ENCODE assay signal across 9 cellular contexts in the genomic region with DNA sequence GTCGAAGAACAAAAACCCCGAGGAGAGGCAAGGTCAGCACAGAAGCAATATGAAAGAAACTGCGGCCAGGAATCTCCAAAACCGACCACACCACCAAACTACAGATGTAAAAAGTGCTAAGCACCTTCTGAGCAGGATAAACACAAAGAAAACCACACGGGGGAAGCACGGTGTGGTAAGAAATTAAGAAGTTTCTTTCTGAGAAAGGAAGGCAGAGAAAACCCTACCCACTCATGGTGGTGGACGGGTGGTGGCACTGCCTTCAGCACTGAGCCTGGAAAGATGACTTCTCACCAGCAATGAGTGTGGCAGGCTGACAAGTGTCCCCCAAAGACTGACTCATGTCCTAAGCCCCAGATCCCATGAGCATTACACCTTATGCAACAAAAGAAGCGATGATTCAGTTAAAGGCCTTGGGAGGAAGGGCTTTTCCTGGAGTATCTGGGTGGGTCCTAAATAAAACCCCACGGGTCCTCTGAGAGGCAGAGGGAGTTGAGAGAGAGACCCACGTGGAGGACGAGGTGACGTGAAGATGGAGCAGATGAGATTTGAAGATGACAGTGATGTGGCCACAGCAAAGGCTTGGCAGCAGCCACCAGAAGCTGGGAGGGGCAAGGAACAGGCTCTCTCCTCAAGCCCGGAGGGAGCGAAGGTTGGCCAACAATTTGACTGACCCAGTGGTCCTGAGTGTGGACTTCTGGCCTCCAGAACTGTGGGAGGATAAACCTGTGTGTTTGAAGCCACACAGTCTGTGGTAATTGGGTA.
DNase-seq lines count a peak whose midpoint lies in the region; ATAC-seq and TF ChIP-seq lines count a peak whose summit lies in the region.
"Had no signal": no experiment of that assay in that cellular context is flagged by ENCODE, and none has a peak within 500 bp of the region (broad histone marks: within the 10 kb centered on the region; RNA-seq: fewer than 3 reads in every experiment).

No MANE protein-coding gene starts in this region.

- H3K4me1 ChIP-seq in HUES48 (ENCODE audit: control insufficient read depth, insufficient read depth, low read length) (peaks cover 30% of the 10 kb centered on the region), adrenal gland (replicated peaks in 1 of 2) (peaks cover 0 to 29% of the 10 kb centered on the region in 2 donors), colonic mucosa (no peaks in the 10 kb centered on the region)

- TF ChIP-seq POLR2A in adrenal gland (IDR thresholded peaks at IDR 0.05): peak in 1 of 2 donors; percentile 45

- H3K4me3 ChIP-seq in HUES48 (ENCODE audit: low read depth, low read length): no peak overlapping the region
- no peak overlapping the region for H3K4me3 ChIP-seq in adrenal gland
- no peak overlapping the region for H3K4me3 ChIP-seq in colonic mucosa

- TF ChIP-seq CTCF in adrenal gland (IDR thresholded peaks at IDR 0.05) (no peak), colonic mucosa (IDR thresholded peaks at IDR 0.05) (no peak)

- H3K9me3 ChIP-seq in HUES48 (ENCODE audit: control insufficient read depth, insufficient read depth, low read length): no peaks in the 10 kb centered on the region
- H3K9me3 ChIP-seq in adrenal gland (replicated peaks in 1 of 3): no peaks in the 10 kb centered on the region
- H3K9me3 ChIP-seq in colonic mucosa: no peaks in the 10 kb centered on the region

- H3K36me3 ChIP-seq in HUES48 (ENCODE audit: control insufficient read depth, insufficient read depth, low read length) (peaks cover 78% of the 10 kb centered on the region), adrenal gland (replicated peaks in 1 of 2) (peaks cover 0 to 83% of the 10 kb centered on the region in 2 donors), colonic mucosa (peaks cover 7% of the 10 kb centered on the region)

- H3K27ac ChIP-seq in HUES48 (ENCODE audit: low read depth, low read length): peak overlapping the region; percentile 80
- H3K27ac ChIP-seq in adrenal gland: peak overlapping the region; percentile 39 to 81 (median 63)
- H3K27ac ChIP-seq in colonic mucosa: no peak overlapping the region

- intact Hi-C loops in adrenal gland (cut with DNase I): loop anchor here in 1 of 2 donors (10.0 kb wide), 1 partner anchor 203 kb away; no protein-coding TSS in a partner anchor
- intact Hi-C loops in colonic mucosa (cut with DNase I): no loop called here

- H3K9ac ChIP-seq in HUES48 (ENCODE audit: low read depth, low read length) (peak overlapping the region; percentile 10; the same call in 1 of the 2 replicates), colonic mucosa (ENCODE audit: low read depth in 2 of 2, low read length in 2 of 2) (no peak overlapping the region)

- ATAC-seq in GM19395 (IDR thresholded peaks at IDR 0.05; ENCODE audit: unreplicated experiment) (peak; percentile 72), HG02763 (IDR thresholded peaks at IDR 0.05; ENCODE audit: unreplicated experiment) (no peak), GM18517 (IDR thresholded peaks at IDR 0.05; ENCODE audit: unreplicated experiment) (no peak)

- DNase-seq in adrenal gland (peak; percentile 71 to 88 (median 85)), NCI-H2081 treated with DMSO at 0.1 percent for 48 hours (lab: John Stamatoyannopoulos, UW) (no peak), colonic mucosa (no peak)
- DNase-seq in stimulated activated CD4-positive, alpha-beta T cell treated with anti-CD3 and anti-CD28 coated beads, TNF-alpha, amount 100 ng/mL, for 24 hours (ENCODE audit: low read depth in 3 of 3): peak in 2 of 3 experiments; percentile 2 to 20
- DNase-seq: NCI-H2171 treated with DMSO at 0.1 percent for 48 hours had no signal

- H3K27me3 ChIP-seq in HUES48 (ENCODE audit: control insufficient read depth, insufficient read depth, low read length): no peaks in the 10 kb centered on the region
- H3K27me3 ChIP-seq in adrenal gland: no peaks in the 10 kb centered on the region
- no peaks in the 10 kb centered on the region for H3K27me3 ChIP-seq in colonic mucosa

- WGBS in adrenal gland, 4 donors: 45 to 58% (median 48%) methylated on average over 14 of the region's 14 CpGs

Comparison
In these comparisons a context has a peak if more than half of its experiments do, and no peak if none do; other contexts are left out.
1. DNase-seq: peak in adrenal gland (7 of 7) and stimulated activated CD4-positive, alpha-beta T cell treated with anti-CD3 and anti-CD28 coated beads, TNF-alpha, amount 100 ng/mL, for 24 hours (2 of 3); none in NCI-H2081 treated with DMSO at 0.1 percent for 48 hours (single experiment) and colonic mucosa (single experiment).